Comparison of ENCODE assay signal across 9 cellular contexts in genomic region chr2:57906152-57906732, GRCh38.
A peak's percentile ranks its signal among the peaks of the same experiment; 100 is the strongest.
DNase-seq lines count a peak whose midpoint lies in the region; ATAC-seq and TF ChIP-seq lines count a peak whose summit lies in the region.
"Had no signal": no experiment of that assay in that cellular context is flagged by ENCODE, and none has a peak within 500 bp of the region (broad histone marks: within the 10 kb centered on the region; RNA-seq: fewer than 3 reads in every experiment).

No MANE protein-coding gene starts in this region.

- H3K4me2 ChIP-seq in OCI-LY3 (ENCODE audit: low read length): no peak overlapping the region
- H3K4me2 ChIP-seq: BLaER1 had no signal

- H3K27ac ChIP-seq in OCI-LY3 (ENCODE audit: low read length): peak overlapping the region; percentile 22; the same call in 1 of the 2 replicates
- H3K27ac ChIP-seq: BLaER1 had no signal

- no peak overlapping the region for H3K9ac ChIP-seq in OCI-LY3 (ENCODE audit: low read length)
- H3K9ac ChIP-seq: BLaER1 had no signal

- no peaks in the 10 kb centered on the region for H3K27me3 ChIP-seq in OCI-LY3 (ENCODE audit: low read depth, low read length)
- H3K27me3 ChIP-seq: BLaER1 had no signal

- no peaks in the 10 kb centered on the region for H3K79me2 ChIP-seq in OCI-LY3 (ENCODE audit: low read length)

- peaks cover 4% of the 10 kb centered on the region for H3K36me3 ChIP-seq in OCI-LY3 (replicated peaks; ENCODE audit: low read depth, low read length)
- H3K36me3 ChIP-seq: BLaER1 had no signal

- H4K20me1 ChIP-seq in OCI-LY3 (ENCODE audit: insufficient read depth, low read length): no peaks in the 10 kb centered on the region
- H4K20me1 ChIP-seq: BLaER1 had no signal

- no peaks in the 10 kb centered on the region for H3K9me3 ChIP-seq in OCI-LY3 (ENCODE audit: insufficient read depth, low read length)
- H3K9me3 ChIP-seq: BLaER1 had no signal

- no peak overlapping the region for H3K4me3 ChIP-seq in OCI-LY3 (ENCODE audit: low read length)
- H3K4me3 ChIP-seq: BLaER1 had no signal

- H3K4me1 ChIP-seq in OCI-LY3 (ENCODE audit: low read length): peaks cover 40% of the 10 kb centered on the region
- H3K4me1 ChIP-seq: BLaER1 had no signal

- peak; percentile 69 for ATAC-seq in GM21447 (IDR thresholded peaks at IDR 0.05; ENCODE audit: unreplicated experiment)
- ATAC-seq in HG03575 (IDR thresholded peaks at IDR 0.05; ENCODE audit: extremely low read depth, insufficient number of reproducible peaks, low FRiP score, unreplicated experiment): peak; percentile 48

- peak; percentile 88 for TF ChIP-seq CTCF in OCI-LY3 (IDR thresholded peaks at IDR 0.05; ENCODE audit: low read depth, low read length)

- H2AFZ ChIP-seq in OCI-LY3 (ENCODE audit: low read depth, low read length): no peak overlapping the region

- DNase-seq in DMS153 treated with DMSO at 0.1 percent for 48 hours (lab: John Stamatoyannopoulos, UW; ENCODE audit: unreplicated experiment) (peak; percentile 30), DMS153 (lab: John Stamatoyannopoulos, UW) (no peak), dermis blood vessel endothelial cell (peak; percentile 78), lung microvascular endothelial cell (ENCODE audit: low read depth in 2 of 2) (peak; percentile 67 to 72), retina (no peak)

Comparison
In these comparisons a context has a peak if more than half of its experiments do, and no peak if none do; other contexts are left out.
1. DNase-seq: peak in DMS153 treated with DMSO at 0.1 percent for 48 hours (single experiment), dermis blood vessel endothelial cell (single experiment) and lung microvascular endothelial cell (2 of 2); none in DMS153 (single experiment) and retina (single experiment).